ENCODE assay signal across 10 cellular contexts in genomic region chr2:26685943-26686839, GRCh38. TPM values are rescaled to one million over a fixed set of nuclear protein-coding genes. Genes with fewer than 3 reads are reported as not detected.
A peak's percentile ranks its signal among the peaks of the same experiment; 100 is the strongest.
DNase-seq lines count a peak whose midpoint lies in the region; ATAC-seq and TF ChIP-seq lines count a peak whose summit lies in the region.
"Had no signal": no experiment of that assay in that cellular context is flagged by ENCODE, and none has a peak within 500 bp of the region (broad histone marks: within the 10 kb centered on the region; RNA-seq: fewer than 3 reads in every experiment).

No MANE protein-coding gene starts in this region.

- peaks cover 18% of the 10 kb centered on the region for H3K27me3 Mint-ChIP-seq in endothelial cell (ENCODE audit: unreplicated experiment)
- peaks cover 32% of the 10 kb centered on the region for H3K27me3 Mint-ChIP-seq in activated CD4-positive, alpha-beta T cell treated with anti-CD3 and anti-CD28 coated beads, Interleukin-2, amount 10 ng/mL, durations not matched to agents 7 days and 5 days

- H3K18ac ChIP-seq in IMR-90 (ENCODE audit: low read depth, low read length): no peak overlapping the region

- TF ChIP-seq RAD21 in IMR-90 (IDR thresholded peaks at IDR 0.05; ENCODE audit: low read length): no peak

- H2AFZ ChIP-seq in IMR-90 (replicated peaks; ENCODE audit: low read length, poor library complexity): no peak overlapping the region

- DNase-seq in IMR-90 (no peak), NCI-H2227 treated with DMSO at 0.1 percent for 48 hours (lab: John Stamatoyannopoulos, UW) (peak; percentile 46), endothelial cell (ENCODE audit: low spot score) (peak; percentile 31), GM20000 (ENCODE audit: low spot score) (no peak)
- no peak for DNase-seq in activated CD4-positive, alpha-beta T cell treated with anti-CD3 and anti-CD28 coated beads, Interleukin-2, amount 10 ng/mL, durations not matched to agents 7 days and 5 days
- DNase-seq: Calu3 had no signal

- no peaks in the 10 kb centered on the region for H3K9me1 ChIP-seq in IMR-90 (ENCODE audit: insufficient read depth, low read length)

- H2BK5ac ChIP-seq in IMR-90 (ENCODE audit: low read depth, low read length, poor library complexity, severe bottlenecking): no peak overlapping the region

- intact Hi-C loops in IMR-90 (cut with micrococcal nuclease): no loop called here

- no peaks in the 10 kb centered on the region for H3K79me1 ChIP-seq in IMR-90 (ENCODE audit: low read depth in 1 of 2, low read length in 2 of 2)

- no TSS peak for BruUV-seq in IMR-90 (replicated peaks; lab: Mats Ljungman, UMichigan)

- no peak overlapping the region for H4K5ac ChIP-seq in IMR-90 (ENCODE audit: low read depth, low read length)

- POLR2A ChIA-PET in IMR-90 (lab: Charles Lee; ENCODE audit: unreplicated experiment): no interaction called here
- POLR2A ChIA-PET in activated CD4-positive, alpha-beta T cell treated with anti-CD3 and anti-CD28 coated beads, Interleukin-2, amount 10 ng/mL, durations not matched to agents 7 days and 5 days (lab: Charles Lee): no interaction called here

- H2BK15ac ChIP-seq in IMR-90 (ENCODE audit: low read depth, low read length): no peak overlapping the region

- peaks cover 18% of the 10 kb centered on the region for H3K4me1 Mint-ChIP-seq in endothelial cell (ENCODE audit: unreplicated experiment)
- H3K4me1 Mint-ChIP-seq in activated CD4-positive, alpha-beta T cell treated with anti-CD3 and anti-CD28 coated beads, Interleukin-2, amount 10 ng/mL, durations not matched to agents 7 days and 5 days: no peaks in the 10 kb centered on the region
- H3K4me1 Mint-ChIP-seq: activated naive CD4-positive, alpha-beta T cell treated with anti-CD3 and anti-CD28 coated beads, Interleukin-2, amount 50 U/mL, for 24 hours had no signal

- no peaks in the 10 kb centered on the region for H3K9me3 Mint-ChIP-seq in endothelial cell (ENCODE audit: unreplicated experiment)
- no peaks in the 10 kb centered on the region for H3K9me3 Mint-ChIP-seq in activated CD4-positive, alpha-beta T cell treated with anti-CD3 and anti-CD28 coated beads, Interleukin-2, amount 10 ng/mL, durations not matched to agents 7 days and 5 days
- H3K9me3 Mint-ChIP-seq: activated naive CD4-positive, alpha-beta T cell treated with anti-CD3 and anti-CD28 coated beads, Interleukin-2, amount 50 U/mL, for 24 hours had no signal

- TF ChIP-seq CTCF in IMR-90 (conservative IDR thresholded peaks at IDR 0.05; ENCODE audit: low read depth, low read length) (no peak), endothelial cell (IDR thresholded peaks at IDR 0.05; ENCODE audit: unreplicated experiment) (no peak), GM20000 (IDR thresholded peaks at IDR 0.05; ENCODE audit: extremely low read depth, missing control alignments) (no peak)

- H3K14ac ChIP-seq in IMR-90 (replicated peaks; ENCODE audit: low read depth, low read length): no peak overlapping the region

- H2BK120ac ChIP-seq in IMR-90 (ENCODE audit: low read depth, low read length): no peak overlapping the region

- H3K36me3 ChIP-seq in IMR-90 (ENCODE audit: control insufficient read depth, insufficient read depth, low read length): no peaks in the 10 kb centered on the region
- no peaks in the 10 kb centered on the region for H3K36me3 ChIP-seq in rectal smooth muscle tissue (ENCODE audit: control insufficient read depth, insufficient read depth, low read length)

- no peak overlapping the region for H3K9ac ChIP-seq in IMR-90 (ENCODE audit: low read depth, low read length)
- no peak overlapping the region for H3K9ac ChIP-seq in rectal smooth muscle tissue (ENCODE audit: low read length)

- H3K4ac ChIP-seq in IMR-90 (ENCODE audit: low read depth, low read length): no peak overlapping the region

- CTCF ChIA-PET in IMR-90 (lab: Yijun Ruan, JAX): no interaction called here
- CTCF ChIA-PET in activated CD4-positive, alpha-beta T cell treated with anti-CD3 and anti-CD28 coated beads, Interleukin-2, amount 10 ng/mL, durations not matched to agents 7 days and 5 days (lab: Charles Lee): interaction anchor here (0.7 kb wide), 1 partner anchor 8 kb away, joined by 3 read pairs; no protein-coding TSS in a partner anchor

- ATAC-seq in IMR-90 (ENCODE audit: low read depth) (no peak), HG03159 (IDR thresholded peaks at IDR 0.05; ENCODE audit: unreplicated experiment) (no peak), HG03354 (IDR thresholded peaks at IDR 0.05; ENCODE audit: poor library complexity, severe bottlenecking, unreplicated experiment) (no peak)

- no peaks in the 10 kb centered on the region for H4K20me1 ChIP-seq in IMR-90 (ENCODE audit: insufficient read depth, low read length)

- H3K36me3 Mint-ChIP-seq in endothelial cell (ENCODE audit: low read depth, unreplicated experiment): no peaks in the 10 kb centered on the region
- H3K36me3 Mint-ChIP-seq in activated CD4-positive, alpha-beta T cell treated with anti-CD3 and anti-CD28 coated beads, Interleukin-2, amount 10 ng/mL, durations not matched to agents 7 days and 5 days (ENCODE audit: low read depth): no peaks in the 10 kb centered on the region
- H3K36me3 Mint-ChIP-seq: activated naive CD4-positive, alpha-beta T cell treated with anti-CD3 and anti-CD28 coated beads, Interleukin-2, amount 50 U/mL, for 24 hours had no signal

- dilution Hi-C loops in IMR-90 (cut with HindIII; ENCODE audit: low sequenced_read_pairs, unreplicated experiment): no loop called here

- H2AK5ac ChIP-seq in IMR-90 (ENCODE audit: low read depth, low read length): no peak overlapping the region

- no peak overlapping the region for H4K8ac ChIP-seq in IMR-90 (ENCODE audit: low read depth in 2 of 2, low read length in 2 of 2)

- whole genome bisulfite sequencing in IMR-90 (ENCODE audit: extremely low coverage in 2 of 2, insufficient read length in 1 of 2), 2 experiments: 39% methylated on average over 6 of the region's 17 CpGs; no CpG with 5 or more reads in 1 of the 2 experiments

- H2AK9ac ChIP-seq in IMR-90 (replicated peaks; ENCODE audit: low read depth, low read length, poor library complexity): no peak overlapping the region

- no peak for TF ChIP-seq POLR2A in IMR-90 (IDR thresholded peaks at IDR 0.05; ENCODE audit: low read depth, low read length)

- H3K4me1 ChIP-seq in IMR-90 (ENCODE audit: control insufficient read depth, insufficient read depth, low read length) (no peaks in the 10 kb centered on the region), rectal smooth muscle tissue (ENCODE audit: control insufficient read depth, insufficient read depth, low read length) (peaks cover 24% of the 10 kb centered on the region)

- peaks cover 73% of the 10 kb centered on the region for H3K27me3 ChIP-seq in IMR-90 (ENCODE audit: control insufficient read depth, insufficient read depth, low read length)
- no peaks in the 10 kb centered on the region for H3K27me3 ChIP-seq in rectal smooth muscle tissue (ENCODE audit: control insufficient read depth, insufficient read depth, low read length)

- no peak overlapping the region for H4K91ac ChIP-seq in IMR-90 (ENCODE audit: insufficient read depth, low read depth, low read length)

- H3K56ac ChIP-seq in IMR-90 (ENCODE audit: extremely low read depth, insufficient read depth, low read length): no peak overlapping the region

- no peak overlapping the region for H3K4me2 ChIP-seq in IMR-90 (ENCODE audit: low read depth, low read length)

- in situ Hi-C loops in IMR-90 (cut with MboI; ENCODE audit: low sequenced_read_pairs): no loop called here

- no peaks in the 10 kb centered on the region for H3K9me3 ChIP-seq in IMR-90 (ENCODE audit: control insufficient read depth, insufficient read depth, low read length)

- H3K4me3 ChIP-seq in IMR-90 (ENCODE audit: insufficient read depth, low read depth, low read length) (no peak overlapping the region), rectal smooth muscle tissue (ENCODE audit: low read length) (no peak overlapping the region)

- H3K4me3 Mint-ChIP-seq in endothelial cell (ENCODE audit: unreplicated experiment): no peak overlapping the region
- no peak overlapping the region for H3K4me3 Mint-ChIP-seq in activated CD4-positive, alpha-beta T cell treated with anti-CD3 and anti-CD28 coated beads, Interleukin-2, amount 10 ng/mL, durations not matched to agents 7 days and 5 days
- H3K4me3 Mint-ChIP-seq: activated naive CD4-positive, alpha-beta T cell treated with anti-CD3 and anti-CD28 coated beads, Interleukin-2, amount 50 U/mL, for 24 hours had no signal

- H3K27ac Mint-ChIP-seq in endothelial cell (ENCODE audit: unreplicated experiment): peak overlapping the region; percentile 86
- no peak overlapping the region for H3K27ac Mint-ChIP-seq in activated CD4-positive, alpha-beta T cell treated with anti-CD3 and anti-CD28 coated beads, Interleukin-2, amount 10 ng/mL, durations not matched to agents 7 days and 5 days
- H3K27ac Mint-ChIP-seq: activated naive CD4-positive, alpha-beta T cell treated with anti-CD3 and anti-CD28 coated beads, Interleukin-2, amount 50 U/mL, for 24 hours had no signal

- no peak overlapping the region for H3K23ac ChIP-seq in IMR-90 (ENCODE audit: low read depth, low read length)

- no peak overlapping the region for H3K27ac ChIP-seq in IMR-90 (ENCODE audit: insufficient read depth, low read length)
- H3K27ac ChIP-seq in rectal smooth muscle tissue (ENCODE audit: low read depth, low read length): peak overlapping the region; percentile 60

- no peak overlapping the region for H2BK20ac ChIP-seq in IMR-90 (ENCODE audit: low read depth, low read length)

TF ChIP-seq in IMR-90, 13 proteins besides CTCF, POLR2A, EP300 and RAD21:
- TF ChIP-seq CEBPB (IDR thresholded peaks at IDR 0.05; ENCODE audit: low read depth, low read length) (0 out of 2 replicates have a peak, but pooled peaks have one; percentile 23), RCOR1 (IDR thresholded peaks at IDR 0.05; ENCODE audit: insufficient replicate concordance, low read length) (no peak), FOS (IDR thresholded peaks at IDR 0.05; ENCODE audit: low read depth, low read length) (no peak), BHLHE40 (IDR thresholded peaks at IDR 0.05; ENCODE audit: low read depth, low read length) (no peak)

RNA-seq across cellular contexts. Expression of gene KCNK3, which starts 6.3 kb away (rescaled TPM):
- total RNA-seq in IMR-90 (2012; rRNA removed) (under 0.01 TPM in 2 replicates), endothelial cell (ENCODE audit: unreplicated experiment) (not detected)
- polyA plus RNA-seq in IMR-90 (2012; rRNA removed): 0.03 and 0.17 TPM in 2 replicates
- polyA plus RNA-seq in IMR-90 (2012; cell fraction: cytosol; rRNA removed): 0.11 TPM in 1 of 2 replicates, not detected in the other
- polyA plus RNA-seq in IMR-90 (2012; cell fraction: nucleus; rRNA removed; ENCODE audit: low replicate concordance): 0.07 TPM in 1 of 2 replicates, not detected in the other
- total RNA-seq in activated CD4-positive, alpha-beta T cell treated with anti-CD3 and anti-CD28 coated beads, Interleukin-2, amount 10 ng/mL, durations not matched to agents 7 days and 5 days: not detected
- total RNA-seq: Calu3 had no signal

RNA-seq across cellular contexts. Expression of gene CIB4, which starts 45.0 kb away (rescaled TPM):
- total RNA-seq in IMR-90 (2012; rRNA removed) (not detected in 2 replicates), endothelial cell (ENCODE audit: unreplicated experiment) (not detected)
- polyA plus RNA-seq in IMR-90 (2012; rRNA removed): not detected in 2 replicates
- polyA plus RNA-seq in IMR-90 (2012; cell fraction: cytosol; rRNA removed): not detected in 2 replicates
- not detected in 2 replicates for polyA plus RNA-seq in IMR-90 (2012; cell fraction: nucleus; rRNA removed; ENCODE audit: low replicate concordance)
- not detected for total RNA-seq in activated CD4-positive, alpha-beta T cell treated with anti-CD3 and anti-CD28 coated beads, Interleukin-2, amount 10 ng/mL, durations not matched to agents 7 days and 5 days
- total RNA-seq: Calu3 had no signal

Comparison
In these comparisons a context has a peak if more than half of its experiments do, and no peak if none do; other contexts are left out.
1. DNase-seq: peak in NCI-H2227 treated with DMSO at 0.1 percent for 48 hours (single experiment) and endothelial cell (single experiment); none in IMR-90 (single experiment), activated CD4-positive, alpha-beta T cell treated with anti-CD3 and anti-CD28 coated beads, Interleukin-2, amount 10 ng/mL, durations not matched to agents 7 days and 5 days (single experiment) and GM20000 (single experiment).